Comparison of ENCODE assay signal across 14 cellular contexts in the genomic region with DNA sequence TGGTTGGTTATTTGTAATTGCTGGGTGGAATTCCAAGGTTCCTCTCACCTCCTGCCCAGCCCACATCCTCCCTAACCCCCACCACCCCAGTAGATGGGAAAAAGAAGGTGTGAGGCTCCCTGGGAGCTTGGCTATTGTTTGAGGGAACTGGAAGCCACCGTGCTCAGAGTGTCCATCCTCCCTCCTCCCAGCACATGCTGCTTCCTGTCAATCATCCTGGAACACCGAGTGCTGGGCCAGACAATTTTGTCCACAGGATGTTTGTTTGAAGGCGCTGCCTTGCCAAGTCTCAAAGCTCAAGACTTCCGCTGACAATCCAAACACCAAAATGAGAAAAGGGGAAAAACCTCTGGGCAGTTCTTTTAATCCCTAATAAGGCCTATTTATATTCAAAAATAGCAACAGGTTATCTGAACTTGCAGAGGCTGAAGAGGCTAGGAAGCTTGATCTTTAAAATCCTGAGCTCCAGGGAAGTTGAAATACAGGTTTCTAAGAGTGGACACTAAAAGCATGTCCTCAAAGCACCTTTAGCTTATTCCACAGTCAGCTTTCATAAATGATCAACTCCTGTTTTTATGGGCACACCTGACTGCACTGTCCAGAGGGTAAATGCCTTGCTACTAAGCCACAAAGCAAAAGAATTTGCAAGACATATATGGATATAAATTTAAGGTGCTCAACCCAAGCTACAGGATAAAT.
A peak's percentile ranks its signal among the peaks of the same experiment; 100 is the strongest.
DNase-seq lines count a peak whose midpoint lies in the region; ATAC-seq and TF ChIP-seq lines count a peak whose summit lies in the region.
"Had no signal": no experiment of that assay in that cellular context is flagged by ENCODE, and none has a peak within 500 bp of the region (broad histone marks: within the 10 kb centered on the region; RNA-seq: fewer than 3 reads in every experiment).

No MANE protein-coding gene starts in this region.

- H3K27ac ChIP-seq in RWPE2 (ENCODE audit: poor library complexity, severe bottlenecking), result peak overlapping the region; percentile 52
- H3K27ac ChIP-seq in right atrium auricular region, result peak overlapping the region; percentile 77 to 91
- H3K27ac ChIP-seq: testis had no signal

- intact Hi-C loops in head of caudate nucleus (cut with DNase I), result no loop called here

- H3K9me3 ChIP-seq in RWPE2 (ENCODE audit: severe bottlenecking) (no peaks in the 10 kb centered on the region), right atrium auricular region (no peaks in the 10 kb centered on the region)
- H3K9me3 ChIP-seq: esophagus squamous epithelium, testis had no signal

- peaks cover 32% of the 10 kb centered on the region for H3K4me1 ChIP-seq in RWPE2 (ENCODE audit: insufficient read depth, poor library complexity, severe bottlenecking)
- H3K4me1 ChIP-seq in right atrium auricular region, result peaks cover 0 to 50% of the 10 kb centered on the region in 2 donors

- ATAC-seq in RWPE2 (ENCODE audit: low read depth) (peak; percentile 46), GM21515 (IDR thresholded peaks at IDR 0.05; ENCODE audit: unreplicated experiment) (no peak)
- ATAC-seq: activated CD8-positive, alpha-beta memory T cell treated with anti-CD3 and anti-CD28 coated beads, Interleukin-2, amount 10 ng/mL, durations not matched to agents 7 days and 5 days had no signal

- H3K36me3 ChIP-seq in H7 (replicated peaks; ENCODE audit: control insufficient read depth, insufficient read depth, low read length), result no peaks in the 10 kb centered on the region
- H3K36me3 ChIP-seq in RWPE2 (ENCODE audit: low read depth), result no peaks in the 10 kb centered on the region
- no peaks in the 10 kb centered on the region for H3K36me3 ChIP-seq in right atrium auricular region
- H3K36me3 ChIP-seq: esophagus squamous epithelium had no signal

- no peak for TF ChIP-seq CTCF in RWPE2 (IDR thresholded peaks at IDR 0.05; ENCODE audit: poor library complexity, severe bottlenecking)
- no peak for TF ChIP-seq CTCF in right atrium auricular region (IDR thresholded peaks at IDR 0.05)

- H3K4me3 ChIP-seq in H7 (ENCODE audit: insufficient read depth, low read depth, low read length) (no peak overlapping the region), RWPE2 (ENCODE audit: severe bottlenecking) (no peak overlapping the region), right atrium auricular region (no peak overlapping the region)
- H3K4me3 ChIP-seq: esophagus squamous epithelium, testis had no signal

- peak; percentile 16 for DNase-seq in H7
- no peak for DNase-seq in RWPE2 (ENCODE audit: low spot score)
- DNase-seq in right atrium auricular region (ENCODE audit: low spot score), result peak; percentile 76
- peak; percentile 11 for DNase-seq in putamen (ENCODE audit: low spot score)
- DNase-seq in head of caudate nucleus, result no peak
- no peak for DNase-seq in NCI-H2081 treated with DMSO at 0.1 percent for 48 hours (lab: John Stamatoyannopoulos, UW)
- no peak for DNase-seq in SIG-M5 (lab: John Stamatoyannopoulos, UW)
- DNase-seq: activated CD8-positive, alpha-beta memory T cell treated with anti-CD3 and anti-CD28 coated beads, Interleukin-2, amount 10 ng/mL, durations not matched to agents 7 days and 5 days; CD4-positive, CD25-positive, alpha-beta regulatory T cell; esophagus squamous epithelium; NCI-H226; stimulated activated CD4-positive, alpha-beta T cell treated with anti-CD3 and anti-CD28 coated beads, Interleukin-4, amount 100 ng/mL, for 24 hours; testis had no signal

- H3K27me3 ChIP-seq in H7 (ENCODE audit: control insufficient read depth, insufficient read depth, low read length) (no peaks in the 10 kb centered on the region), RWPE2 (ENCODE audit: insufficient read depth, poor library complexity, severe bottlenecking) (no peaks in the 10 kb centered on the region), right atrium auricular region (no peaks in the 10 kb centered on the region)
- H3K27me3 ChIP-seq: esophagus squamous epithelium, testis had no signal

Comparison
In these comparisons a context has a peak if more than half of its experiments do, and no peak if none do; other contexts are left out.
1. DNase-seq: peak in H7 (single experiment), right atrium auricular region (single experiment) and putamen (single experiment); none in RWPE2 (single experiment), head of caudate nucleus (0 of 42), NCI-H2081 treated with DMSO at 0.1 percent for 48 hours (single experiment) and SIG-M5 (single experiment).